20 cellular contexts compared by ENCODE assay signal in the genomic region with DNA sequence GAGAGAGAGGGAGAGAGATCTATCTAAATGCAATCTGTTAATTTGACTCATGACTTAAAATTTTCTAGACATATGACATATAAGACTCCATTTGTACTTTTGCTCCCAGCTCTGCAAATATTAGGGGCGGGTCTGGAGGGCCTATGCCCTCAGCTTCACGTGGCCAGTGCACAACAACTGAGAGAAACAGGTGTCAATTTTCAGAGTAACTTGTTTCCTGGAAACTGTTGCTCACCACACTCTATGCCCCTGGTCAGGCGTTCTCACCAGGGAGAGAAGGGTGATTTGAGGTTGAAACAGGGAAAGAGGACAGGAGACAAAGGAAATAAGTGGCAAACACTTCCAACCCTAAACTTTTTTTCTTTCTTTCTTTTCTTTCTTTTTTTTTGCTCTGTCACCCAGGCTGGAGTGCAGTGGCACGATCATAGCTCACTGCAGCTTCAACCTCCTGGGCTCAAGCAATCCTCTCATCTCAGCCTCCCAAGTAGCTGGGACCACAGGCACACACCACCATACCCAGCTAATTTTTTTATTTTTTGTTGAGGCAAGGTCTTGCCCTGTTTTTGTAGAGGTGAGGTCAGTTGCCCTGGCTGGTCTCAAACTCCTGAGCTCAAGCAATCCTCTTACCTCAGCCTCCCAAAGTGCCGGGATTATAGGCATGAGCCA.
A peak's percentile ranks its signal among the peaks of the same experiment; 100 is the strongest.
DNase-seq lines count a peak whose midpoint lies in the region; ATAC-seq and TF ChIP-seq lines count a peak whose summit lies in the region.
"Had no signal": no experiment of that assay in that cellular context is flagged by ENCODE, and none has a peak within 500 bp of the region (broad histone marks: within the 10 kb centered on the region; RNA-seq: fewer than 3 reads in every experiment).

No MANE protein-coding gene starts in this region.

- H3K4me1 ChIP-seq in HAP-1 = no peaks in the 10 kb centered on the region
- H3K4me1 ChIP-seq: sigmoid colon, suprapubic skin had no signal

- DNase-seq in Calu3 (peak; percentile 46), NCI-H510A (lab: John Stamatoyannopoulos, UW) (peak; percentile 5), kidney tubule cell (ENCODE audit: low spot score) (peak; percentile 7), HAP-1 (ENCODE audit: low spot score in 2 of 2) (no peak), NOMO-1 treated with DMSO at 0.1 percent for 48 hours (lab: John Stamatoyannopoulos, UW; ENCODE audit: unreplicated experiment) (no peak), cerebellar cortex (ENCODE audit: low spot score) (no peak)
- DNase-seq: activated T-cell treated with anti-CD3 and anti-CD28 coated beads, Interleukin-2, amount 50 U/mL, for 72 hours; COR-L47; endodermal cell; GF-D8; hypothalamus; NCI-H1092; NCI-H345; sigmoid colon had no signal

- H3K27me3 Mint-ChIP-seq in Calu3 (ENCODE audit: unreplicated experiment) = no peaks in the 10 kb centered on the region
- H3K27me3 Mint-ChIP-seq: central memory CD8-positive, alpha-beta T cell had no signal

- no peaks in the 10 kb centered on the region for H3K4me1 Mint-ChIP-seq in Calu3 (ENCODE audit: low read depth, unreplicated experiment)
- H3K4me1 Mint-ChIP-seq: endodermal cell had no signal

- no peaks in the 10 kb centered on the region for H3K27me3 ChIP-seq in HAP-1 (ENCODE audit: low read depth)
- H3K27me3 ChIP-seq: sigmoid colon, suprapubic skin had no signal

- ATAC-seq in GM19455 (IDR thresholded peaks at IDR 0.05; ENCODE audit: unreplicated experiment) (peak; percentile 73), HG03039 (IDR thresholded peaks at IDR 0.05; ENCODE audit: unreplicated experiment) (no peak)
- ATAC-seq: activated T-cell treated with anti-CD3 and anti-CD28 coated beads, Interleukin-2, amount 50 U/mL, for 72 hours; left lobe of liver; SK-N-SH treated with all-trans-retinoic acid at 6 μM for 48 hours had no signal

- H3K4me3 Mint-ChIP-seq in Calu3 (ENCODE audit: low read depth, unreplicated experiment) = no peak overlapping the region
- H3K4me3 Mint-ChIP-seq: activated T-cell treated with anti-CD3 and anti-CD28 coated beads, Interleukin-2, amount 50 U/mL, for 72 hours; central memory CD8-positive, alpha-beta T cell; endodermal cell had no signal

- CTCF ChIA-PET in Calu3 (lab: Charles Lee) = no interaction called here

- TF ChIP-seq CTCF in Calu3 (IDR thresholded peaks at IDR 0.05; ENCODE audit: unreplicated experiment) = no peak

- BruUV-seq in Calu3 (replicated peaks; lab: Mats Ljungman, UMichigan) = no TSS peak

- in situ Hi-C loops in HAP-1 (cut with MboI; ENCODE audit: low sequenced_read_pairs) = no loop called here

- H3K36me3 Mint-ChIP-seq in Calu3 (ENCODE audit: insufficient read depth, unreplicated experiment) = no peaks in the 10 kb centered on the region

- no peak overlapping the region for H3K27ac Mint-ChIP-seq in Calu3 (ENCODE audit: unreplicated experiment)
- H3K27ac Mint-ChIP-seq: activated T-cell treated with anti-CD3 and anti-CD28 coated beads, Interleukin-2, amount 50 U/mL, for 72 hours; endodermal cell had no signal

- intact Hi-C loops in Calu3 (cut with micrococcal nuclease; ENCODE audit: unreplicated experiment) = no loop called here

- no peak overlapping the region for H3K4me3 ChIP-seq in HAP-1
- H3K4me3 ChIP-seq: sigmoid colon, suprapubic skin had no signal

- H3K9me3 ChIP-seq in HAP-1 = no peaks in the 10 kb centered on the region

- H3K9me3 Mint-ChIP-seq in Calu3 (ENCODE audit: low read depth, unreplicated experiment) = peaks cover 6% of the 10 kb centered on the region

- no peaks in the 10 kb centered on the region for H3K36me3 ChIP-seq in HAP-1 (replicated peaks)
- H3K36me3 ChIP-seq: sigmoid colon had no signal

Comparison
In these comparisons a context has a peak if more than half of its experiments do, and no peak if none do; other contexts are left out.
1. DNase-seq: peak in Calu3 (single experiment), NCI-H510A (single experiment) and kidney tubule cell (single experiment); none in HAP-1 (0 of 2), NOMO-1 treated with DMSO at 0.1 percent for 48 hours (single experiment) and cerebellar cortex (single experiment).